In the genomic region with DNA sequence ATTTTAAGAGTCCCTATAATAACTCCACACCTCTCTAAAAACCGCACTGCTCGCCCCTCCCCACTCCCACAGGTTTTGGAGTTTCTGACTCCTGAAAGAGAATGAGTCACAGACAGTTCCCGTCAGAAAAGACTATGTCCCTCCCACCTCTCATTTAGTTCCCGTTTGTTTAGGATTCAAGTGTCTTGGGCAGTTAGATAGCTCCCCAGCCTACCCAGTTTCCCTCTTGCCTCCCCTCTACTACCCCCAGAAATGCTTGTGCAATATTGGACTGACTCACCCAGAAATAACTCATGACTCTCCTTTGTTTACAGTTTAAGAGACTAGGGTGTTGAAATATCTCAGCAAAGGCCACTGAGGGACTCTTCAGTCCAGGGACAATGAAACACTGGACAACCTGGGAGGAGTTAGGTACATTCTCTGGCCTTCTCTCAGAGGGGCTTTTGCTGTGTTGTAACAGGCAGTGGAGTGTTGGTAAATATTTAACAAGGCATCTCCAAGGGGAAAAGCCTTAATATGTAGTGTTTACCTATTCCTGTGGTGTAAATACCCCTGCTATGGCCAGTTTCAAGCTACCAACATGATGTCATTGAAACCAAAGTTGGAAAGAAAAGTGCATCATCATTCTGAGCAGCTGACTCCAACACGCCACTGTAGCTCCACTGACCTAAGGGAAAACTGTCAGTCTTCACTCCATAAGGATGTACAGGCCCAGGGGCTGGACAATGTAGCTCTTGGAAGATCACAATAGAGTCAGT, we compare ENCODE assay signal across 1 cellular context.
TF ChIP-seq lines count a peak whose summit lies in the region.

No MANE protein-coding gene starts in this region.

TF ChIP-seq in HepG2, 621 proteins besides CTCF, POLR2A, EP300 and RAD21 (continued from another document and continues in another):
- TF ChIP-seq SP4 (CRISPR knock-in tag; IDR thresholded peaks at IDR 0.05): peak; percentile 57; the same call in 1 of the 2 replicates
- TF ChIP-seq, protein P1, sequence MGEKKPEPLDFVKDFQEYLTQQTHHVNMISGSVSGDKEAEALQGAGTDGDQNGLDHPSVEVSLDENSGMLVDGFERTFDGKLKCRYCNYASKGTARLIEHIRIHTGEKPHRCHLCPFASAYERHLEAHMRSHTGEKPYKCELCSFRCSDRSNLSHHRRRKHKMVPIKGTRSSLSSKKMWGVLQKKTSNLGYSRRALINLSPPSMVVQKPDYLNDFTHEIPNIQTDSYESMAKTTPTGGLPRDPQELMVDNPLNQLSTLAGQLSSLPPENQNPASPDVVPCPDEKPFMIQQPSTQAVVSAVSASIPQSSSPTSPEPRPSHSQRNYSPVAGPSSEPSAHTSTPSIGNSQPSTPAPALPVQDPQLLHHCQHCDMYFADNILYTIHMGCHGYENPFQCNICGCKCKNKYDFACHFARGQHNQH (CRISPR knock-in tag; IDR thresholded peaks at IDR 0.05): peak; percentile 95
- TF ChIP-seq, protein P2, sequence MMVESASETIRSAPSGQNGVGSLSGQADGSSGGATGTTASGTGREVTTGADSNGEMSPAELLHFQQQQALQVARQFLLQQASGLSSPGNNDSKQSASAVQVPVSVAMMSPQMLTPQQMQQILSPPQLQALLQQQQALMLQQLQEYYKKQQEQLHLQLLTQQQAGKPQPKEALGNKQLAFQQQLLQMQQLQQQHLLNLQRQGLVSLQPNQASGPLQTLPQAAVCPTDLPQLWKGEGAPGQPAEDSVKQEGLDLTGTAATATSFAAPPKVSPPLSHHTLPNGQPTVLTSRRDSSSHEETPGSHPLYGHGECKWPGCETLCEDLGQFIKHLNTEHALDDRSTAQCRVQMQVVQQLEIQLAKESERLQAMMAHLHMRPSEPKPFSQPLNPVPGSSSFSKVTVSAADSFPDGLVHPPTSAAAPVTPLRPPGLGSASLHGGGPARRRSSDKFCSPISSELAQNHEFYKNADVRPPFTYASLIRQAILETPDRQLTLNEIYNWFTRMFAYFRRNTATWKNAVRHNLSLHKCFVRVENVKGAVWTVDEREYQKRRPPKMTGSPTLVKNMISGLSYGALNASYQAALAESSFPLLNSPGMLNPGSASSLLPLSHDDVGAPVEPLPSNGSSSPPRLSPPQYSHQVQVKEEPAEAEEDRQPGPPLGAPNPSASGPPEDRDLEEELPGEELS (CRISPR knock-in tag; IDR thresholded peaks at IDR 0.05): peak; percentile 99
- 0 out of 2 replicates have a peak, but pooled peaks have one; percentile 79 for TF ChIP-seq ZFP1 (CRISPR knock-in tag; IDR thresholded peaks at IDR 0.05)
- TF ChIP-seq FOXM1 (CRISPR knock-in tag; IDR thresholded peaks at IDR 0.05): no peak
- TF ChIP-seq, protein P3, sequence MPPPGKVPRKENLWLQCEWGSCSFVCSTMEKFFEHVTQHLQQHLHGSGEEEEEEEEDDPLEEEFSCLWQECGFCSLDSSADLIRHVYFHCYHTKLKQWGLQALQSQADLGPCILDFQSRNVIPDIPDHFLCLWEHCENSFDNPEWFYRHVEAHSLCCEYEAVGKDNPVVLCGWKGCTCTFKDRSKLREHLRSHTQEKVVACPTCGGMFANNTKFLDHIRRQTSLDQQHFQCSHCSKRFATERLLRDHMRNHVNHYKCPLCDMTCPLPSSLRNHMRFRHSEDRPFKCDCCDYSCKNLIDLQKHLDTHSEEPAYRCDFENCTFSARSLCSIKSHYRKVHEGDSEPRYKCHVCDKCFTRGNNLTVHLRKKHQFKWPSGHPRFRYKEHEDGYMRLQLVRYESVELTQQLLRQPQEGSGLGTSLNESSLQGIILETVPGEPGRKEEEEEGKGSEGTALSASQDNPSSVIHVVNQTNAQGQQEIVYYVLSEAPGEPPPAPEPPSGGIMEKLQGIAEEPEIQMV (CRISPR knock-in tag; IDR thresholded peaks at IDR 0.05; ENCODE audit: low read depth): 0 out of 2 replicates have a peak, but pooled peaks have one; percentile 37
- peak; percentile 86 for TF ChIP-seq THAP11 (CRISPR knock-in tag; IDR thresholded peaks at IDR 0.05)
- TF ChIP-seq, protein P4, sequence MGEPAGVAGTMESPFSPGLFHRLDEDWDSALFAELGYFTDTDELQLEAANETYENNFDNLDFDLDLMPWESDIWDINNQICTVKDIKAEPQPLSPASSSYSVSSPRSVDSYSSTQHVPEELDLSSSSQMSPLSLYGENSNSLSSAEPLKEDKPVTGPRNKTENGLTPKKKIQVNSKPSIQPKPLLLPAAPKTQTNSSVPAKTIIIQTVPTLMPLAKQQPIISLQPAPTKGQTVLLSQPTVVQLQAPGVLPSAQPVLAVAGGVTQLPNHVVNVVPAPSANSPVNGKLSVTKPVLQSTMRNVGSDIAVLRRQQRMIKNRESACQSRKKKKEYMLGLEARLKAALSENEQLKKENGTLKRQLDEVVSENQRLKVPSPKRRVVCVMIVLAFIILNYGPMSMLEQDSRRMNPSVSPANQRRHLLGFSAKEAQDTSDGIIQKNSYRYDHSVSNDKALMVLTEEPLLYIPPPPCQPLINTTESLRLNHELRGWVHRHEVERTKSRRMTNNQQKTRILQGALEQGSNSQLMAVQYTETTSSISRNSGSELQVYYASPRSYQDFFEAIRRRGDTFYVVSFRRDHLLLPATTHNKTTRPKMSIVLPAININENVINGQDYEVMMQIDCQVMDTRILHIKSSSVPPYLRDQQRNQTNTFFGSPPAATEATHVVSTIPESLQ (CRISPR knock-in tag; conservative IDR thresholded peaks at IDR 0.05): no peak
- TF ChIP-seq MEIS1 (CRISPR knock-in tag; IDR thresholded peaks at IDR 0.05; ENCODE audit: borderline replicate concordance): peak; percentile 36; the same call in 1 of the 2 replicates
- no peak; the same call in 1 of the 2 replicates for TF ChIP-seq ZNF263 (CRISPR knock-in tag; IDR thresholded peaks at IDR 0.05)
- peak; percentile 3; the same call in 1 of the 2 replicates for TF ChIP-seq RFX3 (CRISPR knock-in tag; IDR thresholded peaks at IDR 0.05)
- no peak for TF ChIP-seq TCF7L2 (IDR thresholded peaks at IDR 0.05; ENCODE audit: low read depth, low read length)
- TF ChIP-seq, protein P5, sequence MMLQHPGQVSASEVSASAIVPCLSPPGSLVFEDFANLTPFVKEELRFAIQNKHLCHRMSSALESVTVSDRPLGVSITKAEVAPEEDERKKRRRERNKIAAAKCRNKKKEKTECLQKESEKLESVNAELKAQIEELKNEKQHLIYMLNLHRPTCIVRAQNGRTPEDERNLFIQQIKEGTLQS (CRISPR knock-in tag; IDR thresholded peaks at IDR 0.05): peak; percentile 98
- TF ChIP-seq, protein P6, sequence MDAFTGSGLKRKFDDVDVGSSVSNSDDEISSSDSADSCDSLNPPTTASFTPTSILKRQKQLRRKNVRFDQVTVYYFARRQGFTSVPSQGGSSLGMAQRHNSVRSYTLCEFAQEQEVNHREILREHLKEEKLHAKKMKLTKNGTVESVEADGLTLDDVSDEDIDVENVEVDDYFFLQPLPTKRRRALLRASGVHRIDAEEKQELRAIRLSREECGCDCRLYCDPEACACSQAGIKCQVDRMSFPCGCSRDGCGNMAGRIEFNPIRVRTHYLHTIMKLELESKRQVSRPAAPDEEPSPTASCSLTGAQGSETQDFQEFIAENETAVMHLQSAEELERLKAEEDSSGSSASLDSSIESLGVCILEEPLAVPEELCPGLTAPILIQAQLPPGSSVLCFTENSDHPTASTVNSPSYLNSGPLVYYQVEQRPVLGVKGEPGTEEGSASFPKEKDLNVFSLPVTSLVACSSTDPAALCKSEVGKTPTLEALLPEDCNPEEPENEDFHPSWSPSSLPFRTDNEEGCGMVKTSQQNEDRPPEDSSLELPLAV (CRISPR knock-in tag; conservative IDR thresholded peaks at IDR 0.05; ENCODE audit: low read depth): no peak
- peak; percentile 51; the same call in 1 of the 2 replicates for TF ChIP-seq ZNF790 (CRISPR knock-in tag; IDR thresholded peaks at IDR 0.05; ENCODE audit: borderline replicate concordance)
- peak; percentile 96 for TF ChIP-seq HOXA3 (CRISPR knock-in tag; IDR thresholded peaks at IDR 0.05)
- TF ChIP-seq JUN (CRISPR knock-in tag; IDR thresholded peaks at IDR 0.05): peak; percentile 98
- peak; percentile 32; the same call in 1 of the 2 replicates for TF ChIP-seq ZNF136 (CRISPR knock-in tag; IDR thresholded peaks at IDR 0.05; ENCODE audit: low read depth)
- TF ChIP-seq HNRNPH1 (optimal IDR thresholded peaks at IDR 0.05; ENCODE audit: low read depth, low read length): no peak
- no peak for TF ChIP-seq ZNF768 (CRISPR knock-in tag; IDR thresholded peaks at IDR 0.05)
- TF ChIP-seq EED (CRISPR knock-in tag; IDR thresholded peaks at IDR 0.05): no peak
- TF ChIP-seq, protein P7, sequence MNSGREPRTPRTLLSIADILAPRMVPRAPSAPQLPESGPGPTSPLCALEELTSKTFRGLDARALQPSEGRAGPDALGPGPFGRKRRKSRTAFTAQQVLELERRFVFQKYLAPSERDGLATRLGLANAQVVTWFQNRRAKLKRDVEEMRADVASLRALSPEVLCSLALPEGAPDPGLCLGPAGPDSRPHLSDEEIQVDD (CRISPR knock-in tag; IDR thresholded peaks at IDR 0.05; ENCODE audit: borderline replicate concordance): no peak
- peak; percentile 92 for TF ChIP-seq TRIM24 (CRISPR knock-in tag; IDR thresholded peaks at IDR 0.05)
- no peak for TF ChIP-seq ZBTB7A (CRISPR knock-in tag; IDR thresholded peaks at IDR 0.05)
- TF ChIP-seq SMAD1 (CRISPR knock-in tag; IDR thresholded peaks at IDR 0.05; ENCODE audit: borderline replicate concordance, low read depth): no peak
- no peak for TF ChIP-seq MTA3 (CRISPR knock-in tag; IDR thresholded peaks at IDR 0.05)
- TF ChIP-seq IKZF4 (CRISPR knock-in tag; IDR thresholded peaks at IDR 0.05; ENCODE audit: borderline replicate concordance, low read depth, not compliant biosample characterization): no peak
- peak; percentile 39 for TF ChIP-seq ZNF160 (CRISPR knock-in tag; IDR thresholded peaks at IDR 0.05)
- no peak for TF ChIP-seq ZNF83 (CRISPR knock-in tag; IDR thresholded peaks at IDR 0.05; ENCODE audit: borderline replicate concordance)
- peak; percentile 91 for TF ChIP-seq SAP130 (CRISPR knock-in tag; IDR thresholded peaks at IDR 0.05; ENCODE audit: low read depth)
- peak; percentile 64; the same call in 1 of the 2 replicates for TF ChIP-seq ZSCAN22 (CRISPR knock-in tag; IDR thresholded peaks at IDR 0.05)
- TF ChIP-seq, protein P8, sequence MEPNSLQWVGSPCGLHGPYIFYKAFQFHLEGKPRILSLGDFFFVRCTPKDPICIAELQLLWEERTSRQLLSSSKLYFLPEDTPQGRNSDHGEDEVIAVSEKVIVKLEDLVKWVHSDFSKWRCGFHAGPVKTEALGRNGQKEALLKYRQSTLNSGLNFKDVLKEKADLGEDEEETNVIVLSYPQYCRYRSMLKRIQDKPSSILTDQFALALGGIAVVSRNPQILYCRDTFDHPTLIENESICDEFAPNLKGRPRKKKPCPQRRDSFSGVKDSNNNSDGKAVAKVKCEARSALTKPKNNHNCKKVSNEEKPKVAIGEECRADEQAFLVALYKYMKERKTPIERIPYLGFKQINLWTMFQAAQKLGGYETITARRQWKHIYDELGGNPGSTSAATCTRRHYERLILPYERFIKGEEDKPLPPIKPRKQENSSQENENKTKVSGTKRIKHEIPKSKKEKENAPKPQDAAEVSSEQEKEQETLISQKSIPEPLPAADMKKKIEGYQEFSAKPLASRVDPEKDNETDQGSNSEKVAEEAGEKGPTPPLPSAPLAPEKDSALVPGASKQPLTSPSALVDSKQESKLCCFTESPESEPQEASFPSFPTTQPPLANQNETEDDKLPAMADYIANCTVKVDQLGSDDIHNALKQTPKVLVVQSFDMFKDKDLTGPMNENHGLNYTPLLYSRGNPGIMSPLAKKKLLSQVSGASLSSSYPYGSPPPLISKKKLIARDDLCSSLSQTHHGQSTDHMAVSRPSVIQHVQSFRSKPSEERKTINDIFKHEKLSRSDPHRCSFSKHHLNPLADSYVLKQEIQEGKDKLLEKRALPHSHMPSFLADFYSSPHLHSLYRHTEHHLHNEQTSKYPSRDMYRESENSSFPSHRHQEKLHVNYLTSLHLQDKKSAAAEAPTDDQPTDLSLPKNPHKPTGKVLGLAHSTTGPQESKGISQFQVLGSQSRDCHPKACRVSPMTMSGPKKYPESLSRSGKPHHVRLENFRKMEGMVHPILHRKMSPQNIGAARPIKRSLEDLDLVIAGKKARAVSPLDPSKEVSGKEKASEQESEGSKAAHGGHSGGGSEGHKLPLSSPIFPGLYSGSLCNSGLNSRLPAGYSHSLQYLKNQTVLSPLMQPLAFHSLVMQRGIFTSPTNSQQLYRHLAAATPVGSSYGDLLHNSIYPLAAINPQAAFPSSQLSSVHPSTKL (CRISPR knock-in tag; IDR thresholded peaks at IDR 0.05): peak; percentile 98
- TF ChIP-seq, protein P9, sequence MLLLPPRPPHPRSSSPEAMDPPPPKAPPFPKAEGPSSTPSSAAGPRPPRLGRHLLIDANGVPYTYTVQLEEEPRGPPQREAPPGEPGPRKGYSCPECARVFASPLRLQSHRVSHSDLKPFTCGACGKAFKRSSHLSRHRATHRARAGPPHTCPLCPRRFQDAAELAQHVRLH (CRISPR knock-in tag; IDR thresholded peaks at IDR 0.05; ENCODE audit: borderline replicate concordance, low read depth): peak; percentile 75
- peak; percentile 92 for TF ChIP-seq CREM (IDR thresholded peaks at IDR 0.05)
- no peak for TF ChIP-seq CREM (CRISPR knock-in tag; IDR thresholded peaks at IDR 0.05)
- TF ChIP-seq ZMYM3 (CRISPR knock-in tag; IDR thresholded peaks at IDR 0.05): no peak; the same call in 1 of the 2 replicates
- TF ChIP-seq EEA1 (CRISPR knock-in tag; IDR thresholded peaks at IDR 0.05; ENCODE audit: borderline replicate concordance): no peak
- peak; percentile 92 for TF ChIP-seq GFI1 (CRISPR knock-in tag; IDR thresholded peaks at IDR 0.05; ENCODE audit: borderline replicate concordance)
- no peak for TF ChIP-seq ZNF7 (CRISPR knock-in tag; IDR thresholded peaks at IDR 0.05)
- peak; percentile 92 for TF ChIP-seq NFIC (IDR thresholded peaks at IDR 0.05; ENCODE audit: low read length)
- TF ChIP-seq, protein P10, sequence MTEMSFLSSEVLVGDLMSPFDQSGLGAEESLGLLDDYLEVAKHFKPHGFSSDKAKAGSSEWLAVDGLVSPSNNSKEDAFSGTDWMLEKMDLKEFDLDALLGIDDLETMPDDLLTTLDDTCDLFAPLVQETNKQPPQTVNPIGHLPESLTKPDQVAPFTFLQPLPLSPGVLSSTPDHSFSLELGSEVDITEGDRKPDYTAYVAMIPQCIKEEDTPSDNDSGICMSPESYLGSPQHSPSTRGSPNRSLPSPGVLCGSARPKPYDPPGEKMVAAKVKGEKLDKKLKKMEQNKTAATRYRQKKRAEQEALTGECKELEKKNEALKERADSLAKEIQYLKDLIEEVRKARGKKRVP (CRISPR knock-in tag; IDR thresholded peaks at IDR 0.05): peak in 1 of 2 experiments; percentile 91; a peak in 2 of 4 replicates
- 0 out of 2 replicates have a peak, but pooled peaks have one; percentile 40 for TF ChIP-seq ZNF563 (CRISPR knock-in tag; IDR thresholded peaks at IDR 0.05)
- no peak; the same call in 1 of the 2 replicates for TF ChIP-seq ZNF33B (CRISPR knock-in tag; IDR thresholded peaks at IDR 0.05)
- TF ChIP-seq, protein P11, sequence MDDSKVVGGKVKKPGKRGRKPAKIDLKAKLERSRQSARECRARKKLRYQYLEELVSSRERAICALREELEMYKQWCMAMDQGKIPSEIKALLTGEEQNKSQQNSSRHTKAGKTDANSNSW (CRISPR knock-in tag; IDR thresholded peaks at IDR 0.05; ENCODE audit: borderline replicate concordance): no peak
- no peak for TF ChIP-seq GLI4 (CRISPR knock-in tag; IDR thresholded peaks at IDR 0.05; ENCODE audit: borderline replicate concordance)
- 0 out of 2 replicates have a peak, but pooled peaks have one; percentile 70 for TF ChIP-seq REL (CRISPR knock-in tag; conservative IDR thresholded peaks at IDR 0.05)
- TF ChIP-seq SRF (IDR thresholded peaks at IDR 0.05; ENCODE audit: low read depth, low read length): peak; percentile 33; the same call in 1 of the 2 replicates
